ENCODE assay signal across 8 cellular contexts in genomic region chr17:21019976-21020575, GRCh38. TPM values are rescaled to one million over a fixed set of nuclear protein-coding genes. Genes with fewer than 3 reads are reported as not detected.
DNase-seq lines count a peak whose midpoint lies in the region; ATAC-seq and TF ChIP-seq lines count a peak whose summit lies in the region.

No MANE protein-coding gene starts in this region.

- no peaks in the 10 kb centered on the region for H3K27me3 Mint-ChIP-seq in T-helper 17 cell
- H3K27me3 Mint-ChIP-seq in endothelial cell (ENCODE audit: unreplicated experiment), result peaks cover 4% of the 10 kb centered on the region

- no peaks in the 10 kb centered on the region for H3K9me3 ChIP-seq in BLaER1
- H3K9me3 ChIP-seq in T-helper 17 cell (ENCODE audit: control insufficient read depth, low read length, poor library complexity, severe bottlenecking), result no peaks in the 10 kb centered on the region
- no peaks in the 10 kb centered on the region for H3K9me3 ChIP-seq in MG63

- DNase-seq in T-helper 17 cell (peak in 2 of 3 donors; percentile 21 to 26), endothelial cell (ENCODE audit: low spot score) (no peak), occipital lobe (lab: John Stamatoyannopoulos, UW) (peak; percentile 32), DMS153 (lab: John Stamatoyannopoulos, UW) (no peak), MG63 (no peak), HK-2 (ENCODE audit: unreplicated experiment) (no peak)

- no peaks in the 10 kb centered on the region for H3K9me3 Mint-ChIP-seq in endothelial cell (ENCODE audit: unreplicated experiment)

- peaks cover 71% of the 10 kb centered on the region for H3K4me1 ChIP-seq in BLaER1

- H3K27ac Mint-ChIP-seq in T-helper 17 cell (peak overlapping the region; percentile 67), endothelial cell (ENCODE audit: unreplicated experiment) (peak overlapping the region; percentile 41)

- no peak for TF ChIP-seq CTCF in endothelial cell (IDR thresholded peaks at IDR 0.05; ENCODE audit: unreplicated experiment)

- peaks cover 100% of the 10 kb centered on the region for H4K20me1 ChIP-seq in BLaER1

- H3K36me3 Mint-ChIP-seq in T-helper 17 cell (ENCODE audit: low read depth) (no peaks in the 10 kb centered on the region), endothelial cell (ENCODE audit: low read depth, unreplicated experiment) (peaks cover 66% of the 10 kb centered on the region)

- H3K4me3 Mint-ChIP-seq in T-helper 17 cell (no peak overlapping the region), endothelial cell (ENCODE audit: unreplicated experiment) (peak overlapping the region; percentile 68)

- H3K4me1 Mint-ChIP-seq in T-helper 17 cell (peaks cover 35% of the 10 kb centered on the region), endothelial cell (ENCODE audit: unreplicated experiment) (peaks cover 12% of the 10 kb centered on the region)

- H3K9ac ChIP-seq in BLaER1, result no peak overlapping the region

- H3K27me3 ChIP-seq in BLaER1 (no peaks in the 10 kb centered on the region), MG63 (no peaks in the 10 kb centered on the region)

- peak overlapping the region; percentile 79 for H3K4me2 ChIP-seq in BLaER1

- H3K27ac ChIP-seq in BLaER1, result peak overlapping the region; percentile 50; the same call in 1 of the 2 replicates

- H3K4me3 ChIP-seq in BLaER1, result no peak overlapping the region
- H3K4me3 ChIP-seq in MG63, result no peak overlapping the region

- H3K36me3 ChIP-seq in BLaER1, result peaks cover 94% of the 10 kb centered on the region
- peaks cover 94% of the 10 kb centered on the region for H3K36me3 ChIP-seq in MG63

- ATAC-seq in GM21390 (IDR thresholded peaks at IDR 0.05; ENCODE audit: unreplicated experiment) (peak; percentile 80), T-helper 17 cell (peak; percentile 75)

RNA-seq across cellular contexts. Expression of gene USP22, which starts 22.7 kb away (rescaled TPM):
- total RNA-seq in T-helper 17 cell, result 100 to 1,000 TPM; 158 to 177 TPM
- 294 TPM for total RNA-seq in endothelial cell (ENCODE audit: unreplicated experiment)
- total RNA-seq in occipital lobe, result 342 TPM
- total RNA-seq in MG63 (2014; rRNA removed; shearing (Covaris generic); ENCODE audit: low replicate concordance), result 164 and 188 TPM in 2 replicates

Comparison
In these comparisons a context has a peak if more than half of its experiments do, and no peak if none do; other contexts are left out.
1. DNase-seq: peak in T-helper 17 cell (2 of 3) and occipital lobe (single experiment); none in endothelial cell (single experiment), DMS153 (single experiment), MG63 (single experiment) and HK-2 (single experiment).